Comparison of ENCODE assay signal across 17 cellular contexts in genomic region chr11:120137187-120137610, GRCh38. TPM values are rescaled to one million over a fixed set of nuclear protein-coding genes. Genes with fewer than 3 reads are reported as not detected.
DNase-seq lines count a peak whose midpoint lies in the region; ATAC-seq and TF ChIP-seq lines count a peak whose summit lies in the region.
"Had no signal": no experiment of that assay in that cellular context is flagged by ENCODE, and none has a peak within 500 bp of the region (broad histone marks: within the 10 kb centered on the region; RNA-seq: fewer than 3 reads in every experiment).

No MANE protein-coding gene starts in this region.

- TF ChIP-seq CTCF in left ventricle myocardium inferior (IDR thresholded peaks at IDR 0.05; ENCODE audit: borderline replicate concordance) (no peak), coronary artery (IDR thresholded peaks at IDR 0.05) (no peak), mesothelial cell of epicardium (IDR thresholded peaks at IDR 0.05; ENCODE audit: unreplicated experiment) (no peak)

- H3K27ac ChIP-seq in left ventricle myocardium inferior (replicated peaks): no peak overlapping the region
- H3K27ac ChIP-seq in coronary artery: no peak overlapping the region
- H3K27ac ChIP-seq: ascending aorta, hepatocyte, VCaP had no signal

- DNase-seq in Right ventricle myocardium inferior (ENCODE audit: missing footprints) (peak; percentile 61), left ventricle myocardium inferior (no peak), coronary artery (ENCODE audit: low spot score) (peak; percentile 69), mesothelial cell of epicardium (ENCODE audit: low spot score in 2 of 2, unreplicated experiment in 2 of 2) (peak; percentile 3 to 34), ureter (ENCODE audit: low spot score) (peak; percentile 41), AML-193 (lab: John Stamatoyannopoulos, UW) (no peak), DMS153 treated with DMSO at 0.1 percent for 48 hours (lab: John Stamatoyannopoulos, UW; ENCODE audit: unreplicated experiment) (no peak)
- DNase-seq in activated naive CD4-positive, alpha-beta T cell treated with anti-CD3 and anti-CD28 coated beads, Interleukin-2, amount 10 ng/mL, durations not matched to agents 7 days and 5 days: no peak
- DNase-seq: CD8-positive, alpha-beta memory T cell; kidney glomerular epithelial cell; NCI-H524 treated with DMSO at 0.1 percent for 48 hours; stimulated activated naive CD4-positive, alpha-beta T cell had no signal

- CTCF ChIA-PET in activated naive CD4-positive, alpha-beta T cell treated with anti-CD3 and anti-CD28 coated beads, Interleukin-2, amount 10 ng/mL, durations not matched to agents 7 days and 5 days (lab: Charles Lee): no interaction called here

- no peaks in the 10 kb centered on the region for H3K36me3 ChIP-seq in left ventricle myocardium inferior
- H3K36me3 ChIP-seq: ascending aorta had no signal

- no peaks in the 10 kb centered on the region for H3K36me3 Mint-ChIP-seq in mesothelial cell of epicardium
- no peaks in the 10 kb centered on the region for H3K36me3 Mint-ChIP-seq in activated naive CD4-positive, alpha-beta T cell treated with anti-CD3 and anti-CD28 coated beads, Interleukin-2, amount 10 ng/mL, durations not matched to agents 7 days and 5 days
- H3K36me3 Mint-ChIP-seq: CD8-positive, alpha-beta memory T cell had no signal

- no peaks in the 10 kb centered on the region for H3K9me3 Mint-ChIP-seq in mesothelial cell of epicardium
- H3K9me3 Mint-ChIP-seq in activated naive CD4-positive, alpha-beta T cell treated with anti-CD3 and anti-CD28 coated beads, Interleukin-2, amount 10 ng/mL, durations not matched to agents 7 days and 5 days: no peaks in the 10 kb centered on the region
- H3K9me3 Mint-ChIP-seq: CD8-positive, alpha-beta memory T cell had no signal

- no peak for ATAC-seq in Right ventricle myocardium inferior

- H3K4me1 ChIP-seq in left ventricle myocardium inferior: no peaks in the 10 kb centered on the region
- H3K4me1 ChIP-seq: ascending aorta had no signal

- H3K4me3 ChIP-seq in left ventricle myocardium inferior (no peak overlapping the region), coronary artery (no peak overlapping the region)
- H3K4me3 ChIP-seq: ascending aorta, hepatocyte had no signal

- no peak overlapping the region for H3K4me3 Mint-ChIP-seq in mesothelial cell of epicardium
- no peak overlapping the region for H3K4me3 Mint-ChIP-seq in activated naive CD4-positive, alpha-beta T cell treated with anti-CD3 and anti-CD28 coated beads, Interleukin-2, amount 10 ng/mL, durations not matched to agents 7 days and 5 days
- H3K4me3 Mint-ChIP-seq: CD8-positive, alpha-beta memory T cell had no signal

- H3K9me3 ChIP-seq in left ventricle myocardium inferior (replicated peaks): no peaks in the 10 kb centered on the region
- H3K9me3 ChIP-seq: ascending aorta had no signal

- peaks cover 56% of the 10 kb centered on the region for H3K27me3 ChIP-seq in left ventricle myocardium inferior (ENCODE audit: low read depth)
- H3K27me3 ChIP-seq: ascending aorta, hepatocyte had no signal

- no peak overlapping the region for H3K27ac Mint-ChIP-seq in mesothelial cell of epicardium
- H3K27ac Mint-ChIP-seq in activated naive CD4-positive, alpha-beta T cell treated with anti-CD3 and anti-CD28 coated beads, Interleukin-2, amount 10 ng/mL, durations not matched to agents 7 days and 5 days: no peak overlapping the region
- H3K27ac Mint-ChIP-seq: CD8-positive, alpha-beta memory T cell had no signal

- H3K27me3 Mint-ChIP-seq in mesothelial cell of epicardium (ENCODE audit: low read depth): peaks cover 9% of the 10 kb centered on the region
- H3K27me3 Mint-ChIP-seq in activated naive CD4-positive, alpha-beta T cell treated with anti-CD3 and anti-CD28 coated beads, Interleukin-2, amount 10 ng/mL, durations not matched to agents 7 days and 5 days: peaks cover 22% of the 10 kb centered on the region

- peaks cover 20% of the 10 kb centered on the region for H3K4me1 Mint-ChIP-seq in mesothelial cell of epicardium
- no peaks in the 10 kb centered on the region for H3K4me1 Mint-ChIP-seq in activated naive CD4-positive, alpha-beta T cell treated with anti-CD3 and anti-CD28 coated beads, Interleukin-2, amount 10 ng/mL, durations not matched to agents 7 days and 5 days
- H3K4me1 Mint-ChIP-seq: CD8-positive, alpha-beta memory T cell had no signal

- intact Hi-C loops in Right ventricle myocardium inferior (cut with DNase I) (no loop called here), left ventricle myocardium inferior (cut with micrococcal nuclease) (no loop called here)

RNA-seq across cellular contexts. Expression of gene TRIM29, which starts 0.7 kb away (rescaled TPM):
- total RNA-seq in Right ventricle myocardium inferior (not detected), left ventricle myocardium inferior (not detected), mesothelial cell of epicardium (7.0 to 9.7 TPM (median 7.9 TPM) in 3 replicates), ureter (192 TPM)
- total RNA-seq: activated CD8-positive, alpha-beta memory T cell treated with anti-CD3 and anti-CD28 coated beads for 36 hours; CD8-positive, alpha-beta memory T cell; osteocyte had no signal

Comparison
In these comparisons a context has a peak if more than half of its experiments do, and no peak if none do; other contexts are left out.
1. DNase-seq: peak in Right ventricle myocardium inferior (single experiment), coronary artery (single experiment), mesothelial cell of epicardium (2 of 2) and ureter (single experiment); none in left ventricle myocardium inferior (single experiment), activated naive CD4-positive, alpha-beta T cell treated with anti-CD3 and anti-CD28 coated beads, Interleukin-2, amount 10 ng/mL, durations not matched to agents 7 days and 5 days (single experiment), AML-193 (0 of 2) and DMS153 treated with DMSO at 0.1 percent for 48 hours (single experiment).
2. RNA of gene TRIM29, which starts 0.7 kb away (total RNA-seq): 192 TPM in ureter (single experiment); 7.0 to 9.7 TPM in mesothelial cell of epicardium, not detected in Right ventricle myocardium inferior (single experiment) and not detected in left ventricle myocardium inferior (single experiment); every median in the first group is over 10 times any median in the second.